Comparison of ENCODE assay signal across 13 cellular contexts in genomic region chr10:132994371-132994796, GRCh38. TPM values are rescaled to one million over a fixed set of nuclear protein-coding genes. Genes with fewer than 3 reads are reported as not detected.
A peak's percentile ranks its signal among the peaks of the same experiment; 100 is the strongest.
DNase-seq lines count a peak whose midpoint lies in the region; ATAC-seq and TF ChIP-seq lines count a peak whose summit lies in the region.
"Had no signal": no experiment of that assay in that cellular context is flagged by ENCODE, and none has a peak within 500 bp of the region (broad histone marks: within the 10 kb centered on the region; RNA-seq: fewer than 3 reads in every experiment).

No MANE protein-coding gene starts in this region.

- H3K27me3 ChIP-seq in psoas muscle (ENCODE audit: insufficient read depth in 3 of 3, low read length in 2 of 3): peaks cover 0 to 37% (median 7%) of the 10 kb centered on the region in 3 donors

- TF ChIP-seq CTCF in AG09309 (IDR thresholded peaks at IDR 0.05; ENCODE audit: control insufficient read depth, insufficient read depth, low read depth, low read length, missing control alignments): no peak
- no peak for TF ChIP-seq CTCF in WI38 (IDR thresholded peaks at IDR 0.05; ENCODE audit: low read depth, low read length)
- TF ChIP-seq CTCF in psoas muscle (IDR thresholded peaks at IDR 0.05): no peak
- TF ChIP-seq CTCF in GM10266 (IDR thresholded peaks at IDR 0.05; ENCODE audit: control insufficient read depth, insufficient read depth, low read depth, missing control alignments): no peak

- no peak overlapping the region for H3K27ac ChIP-seq in psoas muscle

- no peak for ATAC-seq in psoas muscle

- H3K9me3 ChIP-seq in psoas muscle: no peaks in the 10 kb centered on the region
- H3K9me3 ChIP-seq: HAP-1 had no signal

- H3K4me1 ChIP-seq in psoas muscle: no peaks in the 10 kb centered on the region
- H3K4me1 ChIP-seq: HAP-1 had no signal

- WGBS in psoas muscle, 3 donors: 40 to 47% (median 42%) methylated on average over 24 of the region's 24 CpGs

- intact Hi-C loops in psoas muscle (cut with DNase I): no loop called here

- no peaks in the 10 kb centered on the region for H3K36me3 ChIP-seq in psoas muscle (ENCODE audit: insufficient read depth in 1 of 2, low read depth in 1 of 2)
- H3K36me3 ChIP-seq: HAP-1 had no signal

- no peak for DNase-seq in AG09309 (ENCODE audit: low read depth)
- DNase-seq in glomerular visceral epithelial cell (ENCODE audit: extremely low spot score): peak; percentile 14
- peak in 1 of 2 donors; percentile 22 for DNase-seq in psoas muscle
- no peak for DNase-seq in LoVo (ENCODE audit: low spot score)
- DNase-seq in stimulated activated CD8-positive, alpha-beta memory T cell treated with anti-CD3 and anti-CD28 coated beads, Interleukin-4, amount 100 ng/mL, for 48 hours: no peak
- no peak for DNase-seq in GM10266 (ENCODE audit: extremely low spot score)
- no peak for DNase-seq in COLO668 (lab: John Stamatoyannopoulos, UW; ENCODE audit: unreplicated experiment)
- DNase-seq: KG1, kidney glomerular epithelial cell, NCI-H345, T1000 had no signal

- peak overlapping the region; percentile 18 for H3K4me3 ChIP-seq in AG09309 (ENCODE audit: control insufficient read depth, low read depth, low read length)
- H3K4me3 ChIP-seq in WI38 (ENCODE audit: low read depth, low read length): peak overlapping the region; percentile 34
- H3K4me3 ChIP-seq in psoas muscle: peak overlapping the region; percentile 36
- H3K4me3 ChIP-seq: HAP-1 had no signal

RNA-seq across cellular contexts. Expression of gene CFAP46, which starts 52.0 kb away (rescaled TPM):
- total RNA-seq in psoas muscle: 10 to 100 TPM in 3 of 4 donors, 1 to 10 TPM in 1; 6.5 to 20.4 (median 14.3) TPM
- 10 to 100 TPM in 2 of 3 donors, 1 to 10 TPM in 1; 3.9 to 25.4 (median 12.7) TPM for polyA plus RNA-seq in psoas muscle
